24 cellular contexts compared by ENCODE assay signal in the genomic region with DNA sequence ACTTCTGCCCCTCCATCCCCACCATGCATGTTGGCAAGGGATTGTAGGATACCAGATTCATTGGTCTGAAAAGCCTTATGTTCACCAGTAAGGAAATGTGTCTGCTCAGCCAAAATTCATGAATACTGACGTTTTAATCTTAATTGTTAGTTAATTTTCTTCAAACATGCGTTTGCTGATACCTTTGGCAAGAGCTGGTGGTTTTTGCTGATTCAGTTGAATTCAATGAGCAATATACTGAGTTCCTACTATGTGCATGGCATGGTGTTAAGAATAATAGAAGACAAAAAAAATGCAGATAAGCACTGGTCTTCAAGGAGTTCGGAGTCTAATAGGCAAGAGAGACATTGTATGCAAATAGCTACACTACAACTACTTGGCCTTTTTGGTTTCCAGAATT.
DNase-seq lines count a peak whose midpoint lies in the region; ATAC-seq, FAIRE-seq and TF ChIP-seq lines count a peak whose summit lies in the region.
"Had no signal": no experiment of that assay in that cellular context is flagged by ENCODE, and none has a peak within 500 bp of the region (broad histone marks: within the 10 kb centered on the region; RNA-seq: fewer than 3 reads in every experiment).

No MANE protein-coding gene starts in this region.

- no peak overlapping the region for H3K4me2 ChIP-seq in HepG2 (ENCODE audit: low read depth, low read length)
- no peak overlapping the region for H3K4me2 ChIP-seq in K562 (ENCODE audit: insufficient read depth, low read length)
- H3K4me2 ChIP-seq: BLaER1 had no signal

- CTCF ChIA-PET in HepG2 (lab: Yijun Ruan, JAX; ENCODE audit: low intra/inter-chr PET ratio, low total read pairs): no interaction called here
- CTCF ChIA-PET in K562 (lab: Yijun Ruan, JAX; ENCODE audit: low intra/inter-chr PET ratio): no interaction called here

- H3K4me1 ChIP-seq in HepG2 (ENCODE audit: insufficient read depth, low read length) (no peaks in the 10 kb centered on the region), right lobe of liver (no peaks in the 10 kb centered on the region), K562 (replicated peaks in 1 of 2; ENCODE audit: control insufficient read depth in 2 of 2, insufficient read depth in 2 of 2, low read length in 2 of 2) (no peaks in the 10 kb centered on the region)
- H3K4me1 ChIP-seq: BE2C, BLaER1 had no signal

- H3K79me2 ChIP-seq in HepG2 (ENCODE audit: insufficient read depth, low read length) (no peaks in the 10 kb centered on the region), K562 (ENCODE audit: control insufficient read depth, insufficient read depth, low read length) (no peaks in the 10 kb centered on the region)

- no peak overlapping the region for H2AFZ ChIP-seq in HepG2 (ENCODE audit: low read length)
- H2AFZ ChIP-seq in K562 (ENCODE audit: low read depth, low read length): no peak overlapping the region

- TF ChIP-seq EP300 in HepG2 (IDR thresholded peaks at IDR 0.05; ENCODE audit: low read depth in 2 of 2, low read length in 2 of 2) (no peak), HepG2 (CRISPR knock-in tag; IDR thresholded peaks at IDR 0.05; ENCODE audit: borderline replicate concordance) (no peak), K562 (IDR thresholded peaks at IDR 0.05; ENCODE audit: low read length) (no peak)

- WGBS in HepG2 (ENCODE audit: low lambda C conversion rate): 0% methylated on average over 3 of the region's 3 CpGs
- 47% methylated on average over 3 of the region's 3 CpGs for WGBS in right lobe of liver (ENCODE audit: insufficient coverage, low coverage, low lambda C conversion rate, missing lambda C conversion rate)
- 2% methylated on average over 3 of the region's 3 CpGs for WGBS in K562 (ENCODE audit: insufficient coverage, low coverage, missing lambda C conversion rate)

- ATAC-seq in HepG2: no peak
- ATAC-seq in right lobe of liver: no peak
- no peak for ATAC-seq in K562
- ATAC-seq in GM18867 (IDR thresholded peaks at IDR 0.05; ENCODE audit: unreplicated experiment): no peak
- ATAC-seq: GM12878 had no signal

- H3K27me3 ChIP-seq in HepG2 (ENCODE audit: control insufficient read depth in 1 of 2, insufficient read depth in 2 of 2, low read length in 2 of 2) (no peaks in the 10 kb centered on the region), right lobe of liver (no peaks in the 10 kb centered on the region), K562 (ENCODE audit: control insufficient read depth in 2 of 2, insufficient read depth in 2 of 2, low read length in 2 of 2) (no peaks in the 10 kb centered on the region)
- H3K27me3 ChIP-seq: BE2C, BLaER1 had no signal

- H3K4me3 ChIP-seq in HepG2 (replicated peaks in 1 of 3; ENCODE audit: insufficient read depth in 1 of 3, low read depth in 2 of 3, low read length in 3 of 3): no peak overlapping the region
- H3K4me3 ChIP-seq in right lobe of liver: no peak overlapping the region
- no peak overlapping the region for H3K4me3 ChIP-seq in K562
- H3K4me3 ChIP-seq: BLaER1, GM12878 had no signal

- TF ChIP-seq CTCF in HepG2 (CRISPR knock-in tag; IDR thresholded peaks at IDR 0.05): no peak
- no peak for TF ChIP-seq CTCF in right lobe of liver (IDR thresholded peaks at IDR 0.05)
- TF ChIP-seq CTCF in K562 (IDR thresholded peaks at IDR 0.05 in 2 of 3, conservative IDR thresholded peaks at IDR 0.05 in 1 of 3; ENCODE audit: insufficient read depth in 2 of 3, low read depth in 1 of 3, low read length in 3 of 3): no peak

- intact Hi-C loops in HepG2 (cut with micrococcal nuclease; ENCODE audit: unreplicated experiment): no loop called here
- intact Hi-C loops in right lobe of liver (cut with DNase I): no loop called here
- intact Hi-C loops in K562 (cut with micrococcal nuclease): no loop called here

- H3K9ac ChIP-seq in HepG2 (ENCODE audit: insufficient read depth, low read depth, low read length) (no peak overlapping the region), K562 (ENCODE audit: insufficient read depth in 1 of 2, low read depth in 2 of 2, low read length in 2 of 2) (no peak overlapping the region)
- H3K9ac ChIP-seq: BLaER1 had no signal

- H3K9me3 ChIP-seq in HepG2 (ENCODE audit: low read length): no peaks in the 10 kb centered on the region
- H3K9me3 ChIP-seq in right lobe of liver: no peaks in the 10 kb centered on the region
- no peaks in the 10 kb centered on the region for H3K9me3 ChIP-seq in K562 (replicated peaks; ENCODE audit: control insufficient read depth, insufficient read depth, low read depth, low read length)
- H3K9me3 ChIP-seq: BE2C, BLaER1 had no signal

- no TSS peak for BruUV-seq in HepG2 (replicated peaks; lab: Mats Ljungman, UMichigan)
- no TSS peak for BruUV-seq in K562 (replicated peaks; lab: Mats Ljungman, UMichigan)

- FAIRE-seq in HepG2 (lab: Jason Lieb, UNC): no peak
- FAIRE-seq in K562 (lab: Jason Lieb, UNC): no peak
- FAIRE-seq: GM12878, GM12892, GM18507 had no signal

- H3K27ac ChIP-seq in HepG2 (ENCODE audit: extremely low read length, insufficient read depth, low read length) (no peak overlapping the region), right lobe of liver (no peak overlapping the region), K562 (ENCODE audit: extremely low read depth, low read depth, low read length) (no peak overlapping the region)
- H3K27ac ChIP-seq: 22Rv1, BLaER1 had no signal

- H3K36me3 ChIP-seq in HepG2 (replicated peaks in 1 of 2; ENCODE audit: control insufficient read depth in 1 of 2, insufficient read depth in 2 of 2, low read length in 2 of 2) (no peaks in the 10 kb centered on the region), right lobe of liver (no peaks in the 10 kb centered on the region), K562 (ENCODE audit: control insufficient read depth, insufficient read depth, low read length) (no peaks in the 10 kb centered on the region)
- H3K36me3 ChIP-seq: BE2C, BLaER1 had no signal

- H4K20me1 ChIP-seq in HepG2 (ENCODE audit: insufficient read depth, low read length): no peaks in the 10 kb centered on the region
- H4K20me1 ChIP-seq in K562 (replicated peaks; ENCODE audit: control insufficient read depth, insufficient read depth, low read length): no peaks in the 10 kb centered on the region
- H4K20me1 ChIP-seq: BLaER1 had no signal

- TF ChIP-seq RAD21 in HepG2 (CRISPR knock-in tag; IDR thresholded peaks at IDR 0.05) (no peak), K562 (CRISPR knock-in tag; conservative IDR thresholded peaks at IDR 0.05 in 1 of 2, IDR thresholded peaks at IDR 0.05 in 1 of 2) (no peak)

- H3K9me1 ChIP-seq in K562 (ENCODE audit: control insufficient read depth, insufficient read depth, low read length): no peaks in the 10 kb centered on the region

- POLR2A ChIA-PET in HepG2 (lab: Yijun Ruan, JAX): no interaction called here
- POLR2A ChIA-PET in K562 (lab: Yijun Ruan, JAX): no interaction called here

- in situ Hi-C loops in HepG2 (cut with HindIII; ENCODE audit: extremely low pct_ligation_motif_present, low pct_unique_long_range_greater_than_20kb) (no loop called here), K562 (cut with MboI) (no loop called here)

- TF ChIP-seq POLR2A in HepG2 (IDR thresholded peaks at IDR 0.05; ENCODE audit: insufficient read depth in 1 of 2, low read depth in 2 of 2, low read length in 2 of 2) (no peak), right lobe of liver (IDR thresholded peaks at IDR 0.05) (no peak), K562 (conservative IDR thresholded peaks at IDR 0.05) (no peak)

- no peak for DNase-seq in HepG2 (ENCODE audit: low spot score)
- no peak for DNase-seq in right lobe of liver
- DNase-seq in K562 (ENCODE audit: extremely low read depth in 1 of 4, low spot score in 3 of 4): no peak
- no peak for DNase-seq in stimulated activated CD8-positive, alpha-beta memory T cell treated with anti-CD3 and anti-CD28 coated beads, Interleukin-4, amount 100 ng/mL, for 48 hours
- DNase-seq: ACHN; BE2C; C1 segment of cervical spinal cord; CD4-positive, alpha-beta memory T cell; CD4-positive, CD25-positive, alpha-beta regulatory T cell; CD8-positive, alpha-beta memory T cell; COR-L47; DMS 273 treated with DMSO at 0.1 percent for 48 hours; DMS153; DMS53; DMS79; DND-41; EL; GDM1 had no signal

TF ChIP-seq in K562, 482 proteins besides CTCF, POLR2A, EP300 and RAD21 (continues in another document):
- TF ChIP-seq HMGN3 (IDR thresholded peaks at IDR 0.05; ENCODE audit: borderline replicate concordance, extremely low read depth, insufficient read length, low read depth, low read length): no peak
- TF ChIP-seq, protein P1, sequence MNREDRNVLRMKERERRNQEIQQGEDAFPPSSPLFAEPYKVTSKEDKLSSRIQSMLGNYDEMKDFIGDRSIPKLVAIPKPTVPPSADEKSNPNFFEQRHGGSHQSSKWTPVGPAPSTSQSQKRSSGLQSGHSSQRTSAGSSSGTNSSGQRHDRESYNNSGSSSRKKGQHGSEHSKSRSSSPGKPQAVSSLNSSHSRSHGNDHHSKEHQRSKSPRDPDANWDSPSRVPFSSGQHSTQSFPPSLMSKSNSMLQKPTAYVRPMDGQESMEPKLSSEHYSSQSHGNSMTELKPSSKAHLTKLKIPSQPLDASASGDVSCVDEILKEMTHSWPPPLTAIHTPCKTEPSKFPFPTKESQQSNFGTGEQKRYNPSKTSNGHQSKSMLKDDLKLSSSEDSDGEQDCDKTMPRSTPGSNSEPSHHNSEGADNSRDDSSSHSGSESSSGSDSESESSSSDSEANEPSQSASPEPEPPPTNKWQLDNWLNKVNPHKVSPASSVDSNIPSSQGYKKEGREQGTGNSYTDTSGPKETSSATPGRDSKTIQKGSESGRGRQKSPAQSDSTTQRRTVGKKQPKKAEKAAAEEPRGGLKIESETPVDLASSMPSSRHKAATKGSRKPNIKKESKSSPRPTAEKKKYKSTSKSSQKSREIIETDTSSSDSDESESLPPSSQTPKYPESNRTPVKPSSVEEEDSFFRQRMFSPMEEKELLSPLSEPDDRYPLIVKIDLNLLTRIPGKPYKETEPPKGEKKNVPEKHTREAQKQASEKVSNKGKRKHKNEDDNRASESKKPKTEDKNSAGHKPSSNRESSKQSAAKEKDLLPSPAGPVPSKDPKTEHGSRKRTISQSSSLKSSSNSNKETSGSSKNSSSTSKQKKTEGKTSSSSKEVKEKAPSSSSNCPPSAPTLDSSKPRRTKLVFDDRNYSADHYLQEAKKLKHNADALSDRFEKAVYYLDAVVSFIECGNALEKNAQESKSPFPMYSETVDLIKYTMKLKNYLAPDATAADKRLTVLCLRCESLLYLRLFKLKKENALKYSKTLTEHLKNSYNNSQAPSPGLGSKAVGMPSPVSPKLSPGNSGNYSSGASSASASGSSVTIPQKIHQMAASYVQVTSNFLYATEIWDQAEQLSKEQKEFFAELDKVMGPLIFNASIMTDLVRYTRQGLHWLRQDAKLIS (CRISPR knock-in tag; IDR thresholded peaks at IDR 0.05): no peak
- peak; percentile 39 for TF ChIP-seq MAFF (IDR thresholded peaks at IDR 0.05; ENCODE audit: low read length)

Comparison
In these comparisons a context has a peak if more than half of its experiments do, and no peak if none do; other contexts are left out.
1. Of the 241 proteins assayed by ChIP-seq in both HepG2 and K562: peak only in HepG2: none; only in K562: MAFG; in both: MAFF and MAFK; in neither: 238.